Comparison of ENCODE assay signal across 8 cellular contexts in the genomic region with DNA sequence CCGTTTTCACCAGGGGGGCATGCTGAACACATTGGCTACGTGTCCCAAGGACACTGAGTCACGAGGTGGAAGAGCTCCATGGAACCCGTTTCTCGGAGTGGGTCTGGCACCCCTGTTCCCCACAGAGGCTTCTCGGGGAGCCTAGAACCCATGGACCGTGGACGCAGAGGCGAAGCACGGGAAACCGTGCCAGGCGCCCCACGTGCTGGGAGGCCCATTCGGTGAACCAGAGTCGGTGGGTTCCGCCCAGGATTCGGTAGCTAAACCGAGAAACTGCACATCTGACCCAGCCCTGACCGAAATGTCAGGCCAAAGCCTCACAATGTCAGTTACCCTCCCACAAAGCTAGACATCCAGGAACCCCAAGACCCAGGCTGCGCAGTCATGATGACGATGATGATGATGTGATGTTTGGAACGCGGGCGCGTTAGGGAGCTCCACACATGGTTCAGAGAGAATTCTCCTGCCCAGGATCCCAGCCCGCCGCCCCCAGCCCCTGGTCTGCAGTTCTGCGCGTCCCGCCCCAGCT. TPM values are rescaled to one million over a fixed set of nuclear protein-coding genes. Genes with fewer than 3 reads are reported as not detected.
DNase-seq lines count a peak whose midpoint lies in the region; ATAC-seq and TF ChIP-seq lines count a peak whose summit lies in the region.

No MANE protein-coding gene starts in this region.

- TF ChIP-seq CTCF in 22Rv1 (IDR thresholded peaks at IDR 0.05) (no peak), foreskin fibroblast (IDR thresholded peaks at IDR 0.05; ENCODE audit: low read depth, low read length) (no peak), omental fat pad (IDR thresholded peaks at IDR 0.05) (no peak)

- ATAC-seq in GM19035 (IDR thresholded peaks at IDR 0.05; ENCODE audit: unreplicated experiment) (peak; percentile 19), HG03460 (IDR thresholded peaks at IDR 0.05; ENCODE audit: unreplicated experiment) (peak; percentile 5), omental fat pad (ENCODE audit: low FRiP score) (peak; percentile 62)

- peak; percentile 81 for DNase-seq in activated CD8-positive, alpha-beta memory T cell treated with anti-CD3 and anti-CD28 coated beads, Interleukin-2, amount 50 U/mL, for 48 hours
- DNase-seq in foreskin fibroblast (peak in 1 of 2 donors; percentile 47), omental fat pad (ENCODE audit: low spot score) (peak; percentile 50), NCI-H524 (lab: John Stamatoyannopoulos, UW) (no peak), mesenteric fat pad (ENCODE audit: low spot score) (no peak)

- peak overlapping the region; percentile 53; the same call in 1 of the 2 replicates for H3K27ac ChIP-seq in 22Rv1

- H3K4me3 ChIP-seq in foreskin fibroblast (ENCODE audit: low read depth in 1 of 2, low read length in 2 of 2) = peak overlapping the region; percentile 77 to 85

RNA-seq across cellular contexts. Expression of gene WNT11, which starts 28.5 kb away (rescaled TPM):
- 100 to 1,000 TPM in 1 of 4 donors, 10 to 100 TPM in 3; 20.4 to 137 (median 39.1) TPM for total RNA-seq in omental fat pad
- 34.1 TPM for total RNA-seq in mesenteric fat pad

Comparison
In these comparisons a context has a peak if more than half of its experiments do, and no peak if none do; other contexts are left out.
1. ATAC-seq: peak in every context shown above with its lines; median percentile 62 in omental fat pad; 19 in GM19035; 5 in HG03460.
2. DNase-seq: peak in activated CD8-positive, alpha-beta memory T cell treated with anti-CD3 and anti-CD28 coated beads, Interleukin-2, amount 50 U/mL, for 48 hours (single experiment) and omental fat pad (single experiment); none in NCI-H524 (0 of 2) and mesenteric fat pad (single experiment).